ENCODE assay signal across 8 cellular contexts in genomic region chrX:48938721-48939416, GRCh38. TPM values are rescaled to one million over a fixed set of nuclear protein-coding genes. Genes with fewer than 3 reads are reported as not detected.
DNase-seq lines count a peak whose midpoint lies in the region; ATAC-seq and TF ChIP-seq lines count a peak whose summit lies in the region.

No MANE protein-coding gene starts in this region.

- H3F3A ChIP-seq in DOHH2 (ENCODE audit: control insufficient read depth, insufficient read depth) (peaks cover 12% of the 10 kb centered on the region), SU-DHL-6 (ENCODE audit: insufficient read depth) (peaks cover 25% of the 10 kb centered on the region)

- H3K27me3 ChIP-seq in DOHH2 (ENCODE audit: control insufficient read depth, low read length) (no peaks in the 10 kb centered on the region), SU-DHL-6 (ENCODE audit: low read length) (no peaks in the 10 kb centered on the region), duodenal mucosa (ENCODE audit: control insufficient read depth in 1 of 2, insufficient read depth in 2 of 2, low read length in 2 of 2) (no peaks in the 10 kb centered on the region)

- H3K9me3 ChIP-seq in DOHH2 (ENCODE audit: control insufficient read depth, insufficient read depth, low read length) (no peaks in the 10 kb centered on the region), SU-DHL-6 (ENCODE audit: insufficient read depth, low read length) (no peaks in the 10 kb centered on the region), duodenal mucosa (ENCODE audit: control insufficient read depth in 1 of 2, low read length in 2 of 2) (no peaks in the 10 kb centered on the region)

- H3K36me3 ChIP-seq in DOHH2 (ENCODE audit: control insufficient read depth, low read length) (peaks cover 72% of the 10 kb centered on the region), SU-DHL-6 (ENCODE audit: low read length) (no peaks in the 10 kb centered on the region), duodenal mucosa (ENCODE audit: control insufficient read depth in 1 of 2, insufficient read depth in 2 of 2, low read length in 2 of 2) (peaks cover 6 to 34% of the 10 kb centered on the region in 2 donors)

- H3K9ac ChIP-seq in SU-DHL-6 (ENCODE audit: low read length) (peak overlapping the region; percentile 34), duodenal mucosa (ENCODE audit: low read depth in 1 of 2, low read length in 2 of 2) (peak overlapping the region; percentile 12 to 48)

- no peaks in the 10 kb centered on the region for H4K20me1 ChIP-seq in DOHH2 (ENCODE audit: control insufficient read depth, insufficient read depth, low read depth, low read length)
- H4K20me1 ChIP-seq in SU-DHL-6 (ENCODE audit: low read depth, low read length) = no peaks in the 10 kb centered on the region

- H3K27ac ChIP-seq in DOHH2 (ENCODE audit: low read depth, low read length) (peak overlapping the region; percentile 98), SU-DHL-6 (ENCODE audit: low read depth, low read length) (peak overlapping the region; percentile 97), duodenal mucosa (ENCODE audit: low read depth, low read length) (peak overlapping the region; percentile 14)

- TF ChIP-seq CTCF in DOHH2 (IDR thresholded peaks at IDR 0.05; ENCODE audit: low read depth, low read length, poor library complexity, severe bottlenecking) = no peak
- no peak for TF ChIP-seq CTCF in SU-DHL-6 (IDR thresholded peaks at IDR 0.05; ENCODE audit: insufficient read depth, low read length, poor library complexity, severe bottlenecking)

- no peak for DNase-seq in DMS 273 (lab: John Stamatoyannopoulos, UW; ENCODE audit: unreplicated experiment)
- DNase-seq in NCI-H446 (lab: John Stamatoyannopoulos, UW) = no peak
- no peak for DNase-seq in cerebellum (ENCODE audit: low spot score)
- no peak for DNase-seq in hippocampal formation (lab: John Stamatoyannopoulos, UW)

- no peak overlapping the region for H2AFZ ChIP-seq in SU-DHL-6 (ENCODE audit: low read depth, low read length, severe bottlenecking)

- H3K4me3 ChIP-seq in DOHH2 (ENCODE audit: low read length) = peak overlapping the region; percentile 71
- H3K4me3 ChIP-seq in SU-DHL-6 (ENCODE audit: insufficient read depth, low read length, poor library complexity, severe bottlenecking) = peak overlapping the region; percentile 42
- H3K4me3 ChIP-seq in duodenal mucosa (ENCODE audit: low read depth in 1 of 2, low read length in 2 of 2) = peak overlapping the region in 1 of 2 donors; percentile 22

- peaks cover 82% of the 10 kb centered on the region for H3K79me2 ChIP-seq in DOHH2 (ENCODE audit: control insufficient read depth, low read length)
- H3K79me2 ChIP-seq in SU-DHL-6 (ENCODE audit: insufficient read depth, low read length) = no peaks in the 10 kb centered on the region

- peak overlapping the region; percentile 93 for H3K4me2 ChIP-seq in DOHH2 (ENCODE audit: low read length)
- peak overlapping the region; percentile 80 for H3K4me2 ChIP-seq in SU-DHL-6 (ENCODE audit: low read depth, low read length, poor library complexity, severe bottlenecking)

- no peaks in the 10 kb centered on the region for H3K9me2 ChIP-seq in DOHH2 (replicated peaks; ENCODE audit: control insufficient read depth, low read length)
- no peaks in the 10 kb centered on the region for H3K9me2 ChIP-seq in SU-DHL-6 (replicated peaks; ENCODE audit: insufficient read depth, low read length)

- H3K4me1 ChIP-seq in DOHH2 (ENCODE audit: control insufficient read depth, low read length) = peaks cover 84% of the 10 kb centered on the region
- H3K4me1 ChIP-seq in duodenal mucosa (ENCODE audit: control insufficient read depth in 1 of 2, insufficient read depth in 2 of 2, low read length in 2 of 2) = peaks cover 49 to 60% of the 10 kb centered on the region in 2 donors

- peak; percentile 50 for ATAC-seq in GM21737 (IDR thresholded peaks at IDR 0.05; ENCODE audit: unreplicated experiment)

RNA-seq across cellular contexts. Expression of gene OTUD5, which starts 18.5 kb away (rescaled TPM):
- total RNA-seq in cerebellum = 21.5 TPM

RNA-seq across cellular contexts. Expression of gene PIM2, which starts 20.0 kb away (rescaled TPM):
- 5.9 TPM for total RNA-seq in cerebellum

RNA-seq across cellular contexts. Expression of gene SLC35A2, which starts 27.4 kb away (rescaled TPM):
- 6.3 TPM for total RNA-seq in cerebellum

RNA-seq across cellular contexts. Expression of gene KCND1, which starts 32.8 kb away (rescaled TPM):
- total RNA-seq in cerebellum = 0.82 TPM

RNA-seq across cellular contexts. Expression of gene PQBP1, which starts 41.1 kb away (rescaled TPM):
- total RNA-seq in cerebellum = 19.8 TPM

Comparison
In these comparisons a context has a peak if more than half of its experiments do, and no peak if none do; other contexts are left out.
1. H3K27ac ChIP-seq: peak in every context shown above with its lines; median percentile 98 in DOHH2; 97 in SU-DHL-6; 14 in duodenal mucosa.